10 cellular contexts compared by ENCODE assay signal in genomic region chrX:70479970-70480659, GRCh38. TPM values are rescaled to one million over a fixed set of nuclear protein-coding genes. Genes with fewer than 3 reads are reported as not detected.
DNase-seq lines count a peak whose midpoint lies in the region; ATAC-seq and TF ChIP-seq lines count a peak whose summit lies in the region.
"Had no signal": no experiment of that assay in that cellular context is flagged by ENCODE, and none has a peak within 500 bp of the region (broad histone marks: within the 10 kb centered on the region; RNA-seq: fewer than 3 reads in every experiment).

No MANE protein-coding gene starts in this region.

- H3K4me1 Mint-ChIP-seq in natural killer cell, result peaks cover 0 to 5% of the 10 kb centered on the region in 2 donors

- CTCF ChIA-PET in AG04450 (lab: Charles Lee), result interaction anchor here (1.1 to 1.6 kb wide), 2 partner anchors 25 to 28 kb away, joined by 3 to 7 read pairs; no protein-coding TSS in a partner anchor

- H3K9me3 Mint-ChIP-seq in natural killer cell, result no peaks in the 10 kb centered on the region

- H3K27ac Mint-ChIP-seq in natural killer cell, result no peak overlapping the region

- TF ChIP-seq CTCF in AG04450 (IDR thresholded peaks at IDR 0.05; ENCODE audit: low read depth, low read length) (no peak), natural killer cell (IDR thresholded peaks at IDR 0.05) (no peak)

- ATAC-seq in natural killer cell, result no peak
- ATAC-seq in GM18520 (IDR thresholded peaks at IDR 0.05; ENCODE audit: unreplicated experiment), result no peak

- no peaks in the 10 kb centered on the region for H3K36me3 ChIP-seq in duodenal mucosa (ENCODE audit: control insufficient read depth in 1 of 2, insufficient read depth in 2 of 2, low read length in 2 of 2)
- H3K36me3 ChIP-seq in mesodermal cell (ENCODE audit: control insufficient read depth, insufficient read depth, low read length), result peaks cover 14% of the 10 kb centered on the region

- DNase-seq in AG04450 (ENCODE audit: low read depth, low spot score) (no peak), NCI-H2029 treated with DMSO at 0.1 percent for 48 hours (lab: John Stamatoyannopoulos, UW) (peak; percentile 22), natural killer cell (no peak), ecto neural progenitor cell (ENCODE audit: low spot score) (no peak), NOMO-1 treated with dmso at 0.1 percent for 144 hours (lab: John Stamatoyannopoulos, UW; ENCODE audit: unreplicated experiment) (no peak)
- DNase-seq: NCI-H1048, trophoblast cell had no signal

- H3K36me3 Mint-ChIP-seq in natural killer cell, result no peaks in the 10 kb centered on the region

- H3K27me3 ChIP-seq in AG04450 (ENCODE audit: control insufficient read depth, insufficient read depth, low read length) (no peaks in the 10 kb centered on the region), duodenal mucosa (ENCODE audit: control insufficient read depth in 1 of 2, insufficient read depth in 2 of 2, low read length in 2 of 2) (no peaks in the 10 kb centered on the region)

- H3K4me1 ChIP-seq in duodenal mucosa (ENCODE audit: control insufficient read depth in 1 of 2, insufficient read depth in 2 of 2, low read length in 2 of 2), result peaks cover 54 to 66% of the 10 kb centered on the region in 2 donors
- peaks cover 43% of the 10 kb centered on the region for H3K4me1 ChIP-seq in mesodermal cell (ENCODE audit: control insufficient read depth, insufficient read depth, low read length, poor library complexity, severe bottlenecking)

- intact Hi-C loops in natural killer cell (cut with micrococcal nuclease), result no loop called here

- no peak overlapping the region for H3K4me3 Mint-ChIP-seq in natural killer cell

- H3K4me3 ChIP-seq in AG04450 (ENCODE audit: low read depth, low read length), result no peak overlapping the region
- peak overlapping the region; percentile 20 to 40 for H3K4me3 ChIP-seq in duodenal mucosa (ENCODE audit: low read depth in 1 of 2, low read length in 2 of 2)
- H3K4me3 ChIP-seq in mesodermal cell (ENCODE audit: extremely low read depth, insufficient read depth, low read length, poor library complexity, severe bottlenecking), result no peak overlapping the region

- no peaks in the 10 kb centered on the region for H3K27me3 Mint-ChIP-seq in natural killer cell (ENCODE audit: low read depth in 2 of 2)

- H3K9me3 ChIP-seq in AG04450 (ENCODE audit: control insufficient read depth, insufficient read depth, low read length), result no peaks in the 10 kb centered on the region
- H3K9me3 ChIP-seq in duodenal mucosa (ENCODE audit: control insufficient read depth in 1 of 2, low read length in 2 of 2), result no peaks in the 10 kb centered on the region
- no peaks in the 10 kb centered on the region for H3K9me3 ChIP-seq in mesodermal cell (ENCODE audit: control insufficient read depth, low read length)

- POLR2A ChIA-PET in AG04450 (lab: Yijun Ruan, JAX), result no interaction called here

- WGBS in mesodermal cell (ENCODE audit: insufficient coverage in 2 of 2), 2 experiments, result no CpG with 5 or more reads among the region's 6 CpGs

- H3K27ac ChIP-seq in AG04450 (ENCODE audit: low read depth, low read length) (peak overlapping the region; percentile 78), duodenal mucosa (ENCODE audit: low read depth, low read length) (peak overlapping the region; percentile 28), mesodermal cell (ENCODE audit: low read depth, low read length, severe bottlenecking) (peak overlapping the region; percentile 90)

- H3K9ac ChIP-seq in duodenal mucosa (ENCODE audit: low read depth in 1 of 2, low read length in 2 of 2), result peak overlapping the region in 1 of 2 donors; percentile 35

RNA-seq across cellular contexts. Expression of gene DLG3, which starts 35.5 kb away (rescaled TPM):
- polyA plus RNA-seq in AG04450 (2011; rRNA removed), result 28.3 and 29.2 TPM in 2 replicates
- 22.5 and 22.7 TPM in 2 replicates for polyA minus RNA-seq in AG04450 (2011; rRNA and poly(A)+ RNA removed)
- 22.7 TPM for polyA plus RNA-seq in mesodermal cell (2013, experiment 1 of 2)
- polyA plus RNA-seq in mesodermal cell (2013, experiment 2 of 2), result 26.9 TPM
- 10 to 100 TPM; 13.6 to 17.6 (median 15.9) TPM for total RNA-seq in natural killer cell

RNA-seq across cellular contexts. Expression of gene GDPD2, which starts 57.0 kb away (rescaled TPM):
- not detected in 2 replicates for polyA plus RNA-seq in AG04450 (2011; rRNA removed)
- not detected in 2 replicates for polyA minus RNA-seq in AG04450 (2011; rRNA and poly(A)+ RNA removed)
- polyA plus RNA-seq in mesodermal cell (2013, experiment 1 of 2), result 0.59 TPM
- polyA plus RNA-seq in mesodermal cell (2013, experiment 2 of 2), result 0.30 TPM
- total RNA-seq in natural killer cell, result not detected

Comparison
In these comparisons a context has a peak if more than half of its experiments do, and no peak if none do; other contexts are left out.
1. H3K27ac ChIP-seq: peak in every context shown above with its lines; median percentile 90 in mesodermal cell; 78 in AG04450; 28 in duodenal mucosa.
2. H3K4me3 ChIP-seq: peak in duodenal mucosa (2 of 2); none in AG04450 (single experiment) and mesodermal cell (single experiment).